In the genomic region with DNA sequence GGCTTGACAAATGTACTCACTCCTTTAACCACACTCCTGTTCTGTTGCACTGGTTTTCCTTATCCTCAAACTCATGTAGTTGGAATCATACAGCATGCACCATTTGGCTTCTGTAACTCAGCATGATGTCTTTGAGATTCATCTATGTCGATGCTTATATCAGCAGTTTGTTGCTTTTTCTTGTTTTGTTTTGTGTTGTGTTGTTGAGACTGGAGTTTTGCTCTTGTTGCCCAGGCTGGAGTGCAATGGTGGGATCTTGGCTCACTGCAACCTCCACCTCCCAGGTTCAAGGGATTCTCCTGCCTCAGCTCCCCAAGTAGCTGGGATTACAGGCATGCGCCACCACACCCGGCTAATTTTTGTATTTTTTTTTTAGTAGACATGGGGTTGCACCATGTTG, we compare ENCODE assay signal across 1 cellular context.
TF ChIP-seq lines count a peak whose summit lies in the region.

No MANE protein-coding gene starts in this region.

TF ChIP-seq in HepG2, 621 proteins besides CTCF, POLR2A, EP300 and RAD21:
- TF ChIP-seq MAFK (conservative IDR thresholded peaks at IDR 0.05 in 1 of 2, IDR thresholded peaks at IDR 0.05 in 1 of 2; ENCODE audit: low read length in 2 of 2) (0 out of 4 replicates have a peak, but pooled peaks of 1 of the 2 experiments have one; percentile 3), RBM22 (optimal IDR thresholded peaks at IDR 0.05; ENCODE audit: low read length) (peak; percentile 58)
TF ChIP-seq in HepG2: peak in this region for 2; not testable (repeated sequence) for 619.
